8 cellular contexts compared by ENCODE assay signal in genomic region chr11:32960553-32961164, GRCh38. TPM values are rescaled to one million over a fixed set of nuclear protein-coding genes. Genes with fewer than 3 reads are reported as not detected.
DNase-seq lines count a peak whose midpoint lies in the region; ATAC-seq, FAIRE-seq and TF ChIP-seq lines count a peak whose summit lies in the region.

No MANE protein-coding gene starts in this region.

- H3K27me3 ChIP-seq in Peyer's patch (no peaks in the 10 kb centered on the region), pancreas (no peaks in the 10 kb centered on the region)

- POLR2A ChIA-PET in HEK293T (lab: Yijun Ruan, JAX) = no interaction called here

- H3K9me3 ChIP-seq in Peyer's patch (no peaks in the 10 kb centered on the region), pancreas (no peaks in the 10 kb centered on the region)

- no peak overlapping the region for H3K27ac ChIP-seq in Peyer's patch
- H3K27ac ChIP-seq in pancreas = no peak overlapping the region

- WGBS in pancreas, 2 donors = 2 to 4% methylated on average over 1 of the region's 1 CpG

- FAIRE-seq in pancreas (lab: Jason Lieb, UNC) = peak; percentile 84

- peaks cover 0 to 38% (median 0%) of the 10 kb centered on the region in 3 donors for H3K36me3 ChIP-seq in Peyer's patch
- H3K36me3 ChIP-seq in pancreas = peaks cover 0 to 10% (median 2%) of the 10 kb centered on the region in 3 donors

- TF ChIP-seq CTCF in Peyer's patch (IDR thresholded peaks at IDR 0.05) (peak; percentile 23 to 85 (median 78)), pancreas (IDR thresholded peaks at IDR 0.05) (peak; percentile 28 to 59 (median 42))

- TF ChIP-seq POLR2A in Peyer's patch (IDR thresholded peaks at IDR 0.05) (no peak), erythroblast (IDR thresholded peaks at IDR 0.05; ENCODE audit: low read length) (no peak)

- DNase-seq in COR-L47 (lab: John Stamatoyannopoulos, UW) (peak; percentile 19), HEK293T (ENCODE audit: extremely low spot score) (peak; percentile 30), Peyer's patch (no peak), erythroblast (lab: John Stamatoyannopoulos, UW) (peak; percentile 60 to 75), pancreas (no peak), COLO829 (ENCODE audit: low spot score) (no peak), posterior vena cava (ENCODE audit: low spot score) (no peak)

- no peak overlapping the region for H3K4me3 ChIP-seq in Peyer's patch
- H3K4me3 ChIP-seq in pancreas = no peak overlapping the region

- no peaks in the 10 kb centered on the region for H3K4me1 ChIP-seq in Peyer's patch
- peaks cover 0 to 4% (median 0%) of the 10 kb centered on the region in 3 donors for H3K4me1 ChIP-seq in pancreas

- peak in 3 of 4 donors; percentile 55 to 75 (median 63) for ATAC-seq in pancreas
- ATAC-seq in HG03521 (IDR thresholded peaks at IDR 0.05; ENCODE audit: unreplicated experiment) = no peak

- intact Hi-C loops in pancreas (cut with DNase I) (loop anchor here in 1 of 3 donors (5.0 kb wide), 1 partner anchor 102 kb away; no protein-coding TSS in a partner anchor), posterior vena cava (cut with DNase I) (loop anchor here (5.0 kb wide), 1 partner anchor 107 kb away; no protein-coding TSS in a partner anchor)

- CTCF ChIA-PET in HEK293T (lab: Yijun Ruan, JAX) = interaction anchor here (0.9 to 1.0 kb wide), 3 partner anchors 71 to 105 kb away, joined by 3 read pairs; no protein-coding TSS in a partner anchor

TF ChIP-seq in HEK293T, 16 proteins besides CTCF, POLR2A, EP300 and RAD21:
- TF ChIP-seq FOXM1 (IDR thresholded peaks at IDR 0.05; ENCODE audit: borderline replicate concordance) = no peak
TF ChIP-seq in HEK293T: peak in this region for 0.

RNA-seq across cellular contexts. Expression of gene DEPDC7, which starts 55.0 kb away (rescaled TPM):
- 10 to 100 TPM in 3 of 4 donors, 1 to 10 TPM in 1; 3.3 to 76.2 (median 36.9) TPM for total RNA-seq in Peyer's patch
- total RNA-seq in pancreas = 1 to 10 TPM; 1.5 to 2.9 (median 2.6) TPM
- 1 to 10 TPM; 2.6 to 3.3 TPM for polyA plus RNA-seq in pancreas
- total RNA-seq in posterior vena cava = 1 to 10 TPM; 1.4 TPM

Comparison
In these comparisons a context has a peak if more than half of its experiments do, and no peak if none do; other contexts are left out.
1. DNase-seq: peak in COR-L47 (single experiment), HEK293T (single experiment) and erythroblast (2 of 2); none in Peyer's patch (0 of 3), pancreas (0 of 6), COLO829 (single experiment) and posterior vena cava (single experiment).